ENCODE assay signal across 10 cellular contexts in the genomic region with DNA sequence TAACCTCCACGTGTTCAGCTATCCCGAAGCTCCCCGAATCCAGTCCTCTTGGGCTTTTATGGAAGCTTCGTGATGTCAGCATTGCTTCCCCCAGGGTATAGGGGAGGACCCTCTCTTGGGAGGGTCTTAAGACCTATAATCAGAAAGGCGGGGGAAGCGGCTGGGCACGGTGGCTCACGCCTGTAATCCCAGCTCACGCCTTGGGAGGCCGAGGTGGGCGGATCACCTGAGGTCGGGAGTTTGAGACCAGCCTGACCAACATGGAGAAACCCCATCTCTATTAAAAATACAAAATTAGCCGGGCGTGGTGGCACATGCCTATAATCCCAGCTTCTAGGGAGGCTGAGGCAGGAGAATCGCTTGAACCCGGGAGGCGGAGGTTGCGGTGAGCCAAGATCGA. TPM values are rescaled to one million over a fixed set of nuclear protein-coding genes. Genes with fewer than 3 reads are reported as not detected.
"Had no signal": no experiment of that assay in that cellular context is flagged by ENCODE, and none has a peak within 500 bp of the region (broad histone marks: within the 10 kb centered on the region; RNA-seq: fewer than 3 reads in every experiment).

No MANE protein-coding gene starts in this region.

RNA-seq across cellular contexts. Expression of a gene that starts 29.8 kb away (rescaled TPM):
- total RNA-seq: activated B cell treated with CpG ODN at 0.5 μM for 24 hours; activated CD4-positive, alpha-beta memory T cell treated with anti-CD3 and anti-CD28 coated beads, Interleukin-2, amount 10 ng/mL, durations not matched to agents 7 days and 5 days; activated CD4-positive, alpha-beta T cell treated with anti-CD3 and anti-CD28 coated beads for 36 hours; activated CD4-positive, alpha-beta T cell treated with anti-CD3 and anti-CD28 coated beads, Interleukin-2, amount 10 ng/mL, durations not matched to agents 7 days and 5 days; activated CD8-positive, alpha-beta memory T cell treated with anti-CD3 and anti-CD28 coated beads for 36 hours; activated CD8-positive, alpha-beta memory T cell treated with anti-CD3 and anti-CD28 coated beads, Interleukin-2, amount 10 ng/mL, durations not matched to agents 7 days and 5 days; activated CD8-positive, alpha-beta T cell treated with anti-CD3 and anti-CD28 coated beads for 36 hours; activated CD8-positive, alpha-beta T cell treated with anti-CD3 and anti-CD28 coated beads, Interleukin-2, amount 10 ng/mL, durations not matched to agents 7 days and 5 days; T-helper 2 cell treated with Interferon-gamma antibody and Interleukin-4, amounts not matched to agents 100 ng/mL and 5 ng/mL, for 36 hours had no signal

RNA-seq across cellular contexts. Expression of a gene that starts 54.2 kb away (rescaled TPM):
- total RNA-seq: activated B cell treated with CpG ODN at 0.5 μM for 24 hours, WTC11 had no signal
